19 cellular contexts compared by ENCODE assay signal in genomic region chr7:41999736-42000283, GRCh38.
DNase-seq lines count a peak whose midpoint lies in the region; ATAC-seq and TF ChIP-seq lines count a peak whose summit lies in the region.
"Had no signal": no experiment of that assay in that cellular context is flagged by ENCODE, and none has a peak within 500 bp of the region (broad histone marks: within the 10 kb centered on the region; RNA-seq: fewer than 3 reads in every experiment).

No MANE protein-coding gene starts in this region.

- no peak overlapping the region; the same call in 1 of the 2 replicates for H3K4me2 ChIP-seq in OCI-LY7 (ENCODE audit: low read length)

- POLR2A ChIA-PET in A673 (lab: Charles Lee; ENCODE audit: low non-redundant PET) = no interaction called here
- POLR2A ChIA-PET in OCI-LY7 (lab: Charles Lee) = no interaction called here

- H3K4me3 ChIP-seq in A673 (ENCODE audit: low read depth, low read length, poor library complexity, severe bottlenecking) (no peak overlapping the region), OCI-LY7 (ENCODE audit: low read depth, low read length, poor library complexity, severe bottlenecking) (no peak overlapping the region), foreskin fibroblast (ENCODE audit: low read depth in 1 of 2, low read length in 2 of 2) (no peak overlapping the region)
- H3K4me3 ChIP-seq: BLaER1 treated with 17β-estradiol and CSF1 and Interleukin-3, amounts not matched to agents 10 nM and 100 nM had no signal

- no peak for DNase-seq in A673 (ENCODE audit: low spot score)
- DNase-seq in OCI-LY7 (ENCODE audit: low spot score) = peak; percentile 24
- peak; percentile 32 for DNase-seq in germinal center (ENCODE audit: low spot score)
- DNase-seq in foreskin fibroblast = no peak
- no peak for DNase-seq in left colon
- no peak for DNase-seq in SIG-M5 treated with dmso at 0.1 percent for 504 hours (lab: John Stamatoyannopoulos, UW; ENCODE audit: unreplicated experiment)
- DNase-seq in activated CD8-positive, alpha-beta memory T cell treated with anti-CD3 and anti-CD28 coated beads, Interleukin-2, amount 50 U/mL, for 4 hours = no peak
- DNase-seq: DND-41, GF-D8, H9, Kasumi-1, NCI-H1436, NCI-H2029 treated with DMSO at 0.1 percent for 48 hours, NCI-H2171 treated with DMSO at 0.1 percent for 48 hours, NCI-H510A, NCI-H82, SHP77 treated with DMSO at 0.1 percent for 48 hours had no signal

- H4K20me1 ChIP-seq in OCI-LY7 (ENCODE audit: insufficient read depth, low read length) = no peaks in the 10 kb centered on the region

- H3K36me3 ChIP-seq in A673 (ENCODE audit: insufficient read depth, low read length, poor library complexity, severe bottlenecking) (no peaks in the 10 kb centered on the region), OCI-LY7 (ENCODE audit: insufficient read depth, low read length) (no peaks in the 10 kb centered on the region)

- no peaks in the 10 kb centered on the region for H3K9me2 ChIP-seq in OCI-LY7 (ENCODE audit: insufficient read depth, low read length)

- intact Hi-C loops in A673 (cut with micrococcal nuclease; ENCODE audit: unreplicated experiment) = no loop called here
- intact Hi-C loops in OCI-LY7 (cut with micrococcal nuclease; ENCODE audit: unreplicated experiment) = no loop called here
- intact Hi-C loops in left colon (cut with DNase I, micrococcal nuclease) = no loop called here

- BruUV-seq in A673 (replicated peaks; lab: Mats Ljungman, UMichigan) = no TSS peak
- no TSS peak for BruUV-seq in OCI-LY7 (replicated peaks; lab: Mats Ljungman, UMichigan)

- TF ChIP-seq CTCF in A673 (conservative IDR thresholded peaks at IDR 0.05; ENCODE audit: low read depth, low read length) = no peak
- no peak for TF ChIP-seq CTCF in OCI-LY7 (conservative IDR thresholded peaks at IDR 0.05; ENCODE audit: low read length)
- TF ChIP-seq CTCF in foreskin fibroblast (IDR thresholded peaks at IDR 0.05; ENCODE audit: low read depth, low read length) = no peak

- peaks cover 67% of the 10 kb centered on the region for H3K4me1 ChIP-seq in A673 (ENCODE audit: insufficient read depth, low read length, poor library complexity, severe bottlenecking)
- peaks cover 53% of the 10 kb centered on the region for H3K4me1 ChIP-seq in OCI-LY7 (ENCODE audit: insufficient read depth, low read length, poor library complexity, severe bottlenecking)

- CTCF ChIA-PET in A673 (lab: Charles Lee) (no interaction called here), OCI-LY7 (lab: Charles Lee; ENCODE audit: unreplicated experiment) (no interaction called here)

- ATAC-seq in GM19438 (IDR thresholded peaks at IDR 0.05; ENCODE audit: low read depth, unreplicated experiment) = peak; percentile 65
- no peak for ATAC-seq in left colon

- H3K27ac ChIP-seq in A673 (ENCODE audit: low read depth, low read length, poor library complexity, severe bottlenecking) (peak overlapping the region; percentile 19), OCI-LY7 (ENCODE audit: low read depth, low read length, poor library complexity, severe bottlenecking) (no peak overlapping the region)
- H3K27ac ChIP-seq: BLaER1 treated with 17β-estradiol and CSF1 and Interleukin-3, amounts not matched to agents 10 nM and 100 nM had no signal

- H3K79me2 ChIP-seq in OCI-LY7 (ENCODE audit: insufficient read depth, low read depth, low read length) = no peaks in the 10 kb centered on the region

- peak overlapping the region; percentile 31; the same call in 1 of the 2 replicates for H2AFZ ChIP-seq in OCI-LY7 (ENCODE audit: low read length)

- H3K9me3 ChIP-seq in A673 (ENCODE audit: low read depth, low read length, poor library complexity, severe bottlenecking) (no peaks in the 10 kb centered on the region), OCI-LY7 (ENCODE audit: low read length) (no peaks in the 10 kb centered on the region)
- H3K9me3 ChIP-seq: BLaER1 treated with 17β-estradiol and CSF1 and Interleukin-3, amounts not matched to agents 10 nM and 100 nM had no signal

- H3K27me3 ChIP-seq in A673 (replicated peaks; ENCODE audit: insufficient read depth, low read depth, low read length, poor library complexity) = no peaks in the 10 kb centered on the region
- H3K27me3 ChIP-seq: BLaER1 treated with 17β-estradiol and CSF1 and Interleukin-3, amounts not matched to agents 10 nM and 100 nM had no signal

Comparison
In these comparisons a context has a peak if more than half of its experiments do, and no peak if none do; other contexts are left out.
1. DNase-seq: peak in OCI-LY7 (single experiment) and germinal center (single experiment); none in A673 (single experiment), foreskin fibroblast (0 of 2), left colon (0 of 2), SIG-M5 treated with dmso at 0.1 percent for 504 hours (single experiment) and activated CD8-positive, alpha-beta memory T cell treated with anti-CD3 and anti-CD28 coated beads, Interleukin-2, amount 50 U/mL, for 4 hours (single experiment).